In the genomic region with DNA sequence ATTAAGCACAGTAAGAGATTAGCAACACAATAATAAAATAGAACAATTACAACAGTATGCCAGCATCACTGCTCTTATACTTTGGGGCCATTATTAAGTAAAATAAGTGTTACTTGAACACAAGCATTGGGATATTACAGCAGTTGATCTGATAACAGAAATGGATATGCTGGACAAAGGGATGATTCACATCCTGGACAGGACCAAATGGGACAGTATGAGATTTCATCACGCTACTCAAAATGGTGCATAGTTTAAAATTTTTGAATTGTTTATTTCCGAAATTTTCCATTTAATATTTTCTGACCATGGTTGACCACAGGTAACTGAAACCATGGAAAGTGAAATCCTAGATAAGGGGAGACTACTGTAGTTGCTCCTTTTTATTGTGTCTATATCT, we compare ENCODE assay signal across 16 cellular contexts.
"Had no signal": no experiment of that assay in that cellular context is flagged by ENCODE, and none has a peak within 500 bp of the region (broad histone marks: within the 10 kb centered on the region; RNA-seq: fewer than 3 reads in every experiment).

No MANE protein-coding gene starts in this region.

- H3K27me3 Mint-ChIP-seq: activated B cell treated with CpG ODN at 0.5 μM for 24 hours; activated CD4-positive, alpha-beta T cell treated with anti-CD3 and anti-CD28 coated beads, Interleukin-2, amount 10 ng/mL, durations not matched to agents 7 days and 5 days; activated naive CD8-positive, alpha-beta T cell; naive thymus-derived CD8-positive, alpha-beta T cell; stimulated activated naive B cell treated with anti-CD40 and anti-IgM and Interleukin-4, amounts not matched to agents 10 μg/mL and 1 μg/mL and 100 μg/mL, for 72 hours; T-helper 17 cell had no signal

- H3K4me3 Mint-ChIP-seq: activated B cell treated with CpG ODN at 0.5 μM for 24 hours; activated CD4-positive, alpha-beta T cell treated with anti-CD3 and anti-CD28 coated beads, Interleukin-2, amount 10 ng/mL, durations not matched to agents 7 days and 5 days; activated naive CD8-positive, alpha-beta T cell; naive thymus-derived CD8-positive, alpha-beta T cell; stimulated activated naive B cell treated with anti-CD40 and anti-IgM and Interleukin-4, amounts not matched to agents 10 μg/mL and 1 μg/mL and 100 μg/mL, for 72 hours; T-helper 17 cell had no signal

- DNase-seq: activated B cell treated with CpG ODN at 0.5 μM for 24 hours; activated CD4-positive, alpha-beta T cell treated with anti-CD3 and anti-CD28 coated beads, Interleukin-2, amount 10 ng/mL, durations not matched to agents 7 days and 5 days; activated effector memory CD4-positive, alpha-beta T cell treated with anti-CD3 and anti-CD28 coated beads, Interleukin-2, amount 50 U/mL, for 16 hours; activated T-cell treated with anti-CD3 and anti-CD28 coated beads, Interleukin-2, amount 50 U/mL, for 1 hour; glutamatergic neuron; lower lobe of right lung; naive thymus-derived CD8-positive, alpha-beta T cell; posterior cingulate gyrus; stimulated activated CD4-positive, alpha-beta T cell treated with anti-CD3 and anti-CD28 coated beads, Interleukin-1b, Interleukin-23, amount 100 ng/mL, for 48 hours; stimulated activated naive B cell treated with anti-CD40 and anti-IgM and Interleukin-4, amounts not matched to agents 10 μg/mL and 1 μg/mL and 100 μg/mL, for 72 hours; substantia nigra; T-helper 17 cell; transverse colon had no signal

- H3K27ac ChIP-seq: breast epithelium, lower lobe of right lung, right atrium auricular region, transverse colon had no signal

- H3K9me3 Mint-ChIP-seq: activated CD4-positive, alpha-beta T cell treated with anti-CD3 and anti-CD28 coated beads, Interleukin-2, amount 10 ng/mL, durations not matched to agents 7 days and 5 days had no signal

- H3K27ac Mint-ChIP-seq: activated B cell treated with CpG ODN at 0.5 μM for 24 hours; activated CD4-positive, alpha-beta T cell treated with anti-CD3 and anti-CD28 coated beads, Interleukin-2, amount 10 ng/mL, durations not matched to agents 7 days and 5 days; activated naive CD8-positive, alpha-beta T cell; stimulated activated naive B cell treated with anti-CD40 and anti-IgM and Interleukin-4, amounts not matched to agents 10 μg/mL and 1 μg/mL and 100 μg/mL, for 72 hours; T-helper 17 cell had no signal

- ATAC-seq: lower lobe of right lung; naive thymus-derived CD8-positive, alpha-beta T cell; stimulated activated naive B cell treated with anti-CD40 and anti-IgM and Interleukin-4, amounts not matched to agents 10 μg/mL and 1 μg/mL and 100 μg/mL, for 72 hours; T-helper 17 cell had no signal

- H3K36me3 ChIP-seq: breast epithelium had no signal

- H3K27me3 ChIP-seq: breast epithelium, right atrium auricular region, transverse colon had no signal

- H3K4me1 Mint-ChIP-seq: activated B cell treated with CpG ODN at 0.5 μM for 24 hours; activated CD4-positive, alpha-beta T cell treated with anti-CD3 and anti-CD28 coated beads, Interleukin-2, amount 10 ng/mL, durations not matched to agents 7 days and 5 days had no signal

- H3K9me3 ChIP-seq: lower lobe of right lung, right atrium auricular region, transverse colon had no signal

- H3K4me3 ChIP-seq: breast epithelium, lower lobe of right lung, right atrium auricular region, transverse colon had no signal

- H3K4me1 ChIP-seq: breast epithelium, lower lobe of right lung had no signal
